In the genomic region with DNA sequence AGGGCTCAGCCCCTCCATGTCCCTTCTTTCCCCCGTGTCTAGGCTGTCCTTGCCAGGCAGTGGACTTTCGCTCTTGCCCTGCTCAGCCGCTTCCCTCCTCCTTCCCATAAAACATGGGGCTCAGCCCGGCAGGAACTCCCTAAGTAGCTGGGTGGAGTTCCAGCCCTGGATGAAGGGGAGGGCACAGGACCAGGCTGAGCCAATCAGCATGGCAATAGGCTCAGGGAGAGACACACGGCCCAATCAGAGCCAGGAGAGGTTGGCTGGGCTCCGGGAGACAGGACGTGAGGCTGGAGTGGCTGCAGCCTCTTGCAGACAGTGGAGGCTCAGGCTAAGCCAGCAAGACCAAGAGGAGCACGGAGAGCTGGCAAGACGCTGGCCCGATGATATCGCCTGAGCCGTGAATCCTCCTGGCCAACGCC, we compare ENCODE assay signal across 10 cellular contexts. TPM values are rescaled to one million over a fixed set of nuclear protein-coding genes. Genes with fewer than 3 reads are reported as not detected.
A peak's percentile ranks its signal among the peaks of the same experiment; 100 is the strongest.
DNase-seq lines count a peak whose midpoint lies in the region; ATAC-seq, FAIRE-seq and TF ChIP-seq lines count a peak whose summit lies in the region.
"Had no signal": no experiment of that assay in that cellular context is flagged by ENCODE, and none has a peak within 500 bp of the region (broad histone marks: within the 10 kb centered on the region; RNA-seq: fewer than 3 reads in every experiment).

No MANE protein-coding gene starts in this region.

- H3K4me3 ChIP-seq in fibroblast of mammary gland (ENCODE audit: control insufficient read depth, low read depth, low read length) = no peak overlapping the region
- no peak overlapping the region for H3K4me3 ChIP-seq in small intestine (ENCODE audit: low read depth in 1 of 2, low read length in 2 of 2)
- H3K4me3 ChIP-seq: PC-9 had no signal

- peak; percentile 3 for DNase-seq in NCI-H2171 treated with DMSO at 0.1 percent for 48 hours (lab: John Stamatoyannopoulos, UW)
- no peak for DNase-seq in NCI-H2171 (lab: John Stamatoyannopoulos, UW)
- peak; percentile 35 for DNase-seq in NCI-H774 (lab: John Stamatoyannopoulos, UW)
- peak; percentile 66 for DNase-seq in fibroblast of mammary gland (ENCODE audit: low read depth)
- DNase-seq in small intestine = peak; percentile 58
- DNase-seq in stimulated activated CD4-positive, alpha-beta T cell treated with anti-CD3 and anti-CD28 coated beads, Interleukin-15, amount 100 ng/mL, for 24 hours = no peak
- DNase-seq: activated naive CD8-positive, alpha-beta T cell treated with anti-CD3 and anti-CD28 coated beads for 36 hours had no signal

- no peaks in the 10 kb centered on the region for H3K4me1 ChIP-seq in small intestine (ENCODE audit: control insufficient read depth in 2 of 2, insufficient read depth in 1 of 2, low read depth in 1 of 2, low read length in 1 of 2)

- no peaks in the 10 kb centered on the region for H3K36me3 ChIP-seq in small intestine (ENCODE audit: control insufficient read depth in 2 of 2, insufficient read depth in 2 of 2, low read length in 2 of 2)

- no peak overlapping the region for H3K27ac ChIP-seq in small intestine (ENCODE audit: low read depth in 1 of 2, low read length in 1 of 2)
- H3K27ac ChIP-seq: PC-9 had no signal

- WGBS in small intestine, 3 donors = 43 to 49% (median 47%) methylated on average over 13 of the region's 13 CpGs

- peaks cover 0 to 2% of the 10 kb centered on the region in 2 donors for H3K27me3 ChIP-seq in small intestine (ENCODE audit: control insufficient read depth in 2 of 2, insufficient read depth in 2 of 2, low read length in 2 of 2)

- ATAC-seq in HG03039 (IDR thresholded peaks at IDR 0.05; ENCODE audit: unreplicated experiment) = no peak
- no peak for ATAC-seq in GM18873 (IDR thresholded peaks at IDR 0.05; ENCODE audit: low FRiP score, unreplicated experiment)

- TF ChIP-seq CTCF in fibroblast of mammary gland (conservative IDR thresholded peaks at IDR 0.05; ENCODE audit: control insufficient read depth, insufficient read depth, low read depth, low read length) = no peak

- no peaks in the 10 kb centered on the region for H3K9me3 ChIP-seq in small intestine (ENCODE audit: control insufficient read depth, low read depth)

- no peak for FAIRE-seq in small intestine (lab: Jason Lieb, UNC)

RNA-seq across cellular contexts. Expression of a gene that starts 54.3 kb away (rescaled TPM):
- polyA plus RNA-seq in small intestine = under 1 TPM in 1 of 3 donors, not detected in 2; 0.79 TPM

Comparison
In these comparisons a context has a peak if more than half of its experiments do, and no peak if none do; other contexts are left out.
1. DNase-seq: peak in NCI-H2171 treated with DMSO at 0.1 percent for 48 hours (single experiment), NCI-H774 (single experiment), fibroblast of mammary gland (single experiment) and small intestine (single experiment); none in NCI-H2171 (single experiment) and stimulated activated CD4-positive, alpha-beta T cell treated with anti-CD3 and anti-CD28 coated beads, Interleukin-15, amount 100 ng/mL, for 24 hours (single experiment).